ENCODE assay signal across 8 cellular contexts in the genomic region with DNA sequence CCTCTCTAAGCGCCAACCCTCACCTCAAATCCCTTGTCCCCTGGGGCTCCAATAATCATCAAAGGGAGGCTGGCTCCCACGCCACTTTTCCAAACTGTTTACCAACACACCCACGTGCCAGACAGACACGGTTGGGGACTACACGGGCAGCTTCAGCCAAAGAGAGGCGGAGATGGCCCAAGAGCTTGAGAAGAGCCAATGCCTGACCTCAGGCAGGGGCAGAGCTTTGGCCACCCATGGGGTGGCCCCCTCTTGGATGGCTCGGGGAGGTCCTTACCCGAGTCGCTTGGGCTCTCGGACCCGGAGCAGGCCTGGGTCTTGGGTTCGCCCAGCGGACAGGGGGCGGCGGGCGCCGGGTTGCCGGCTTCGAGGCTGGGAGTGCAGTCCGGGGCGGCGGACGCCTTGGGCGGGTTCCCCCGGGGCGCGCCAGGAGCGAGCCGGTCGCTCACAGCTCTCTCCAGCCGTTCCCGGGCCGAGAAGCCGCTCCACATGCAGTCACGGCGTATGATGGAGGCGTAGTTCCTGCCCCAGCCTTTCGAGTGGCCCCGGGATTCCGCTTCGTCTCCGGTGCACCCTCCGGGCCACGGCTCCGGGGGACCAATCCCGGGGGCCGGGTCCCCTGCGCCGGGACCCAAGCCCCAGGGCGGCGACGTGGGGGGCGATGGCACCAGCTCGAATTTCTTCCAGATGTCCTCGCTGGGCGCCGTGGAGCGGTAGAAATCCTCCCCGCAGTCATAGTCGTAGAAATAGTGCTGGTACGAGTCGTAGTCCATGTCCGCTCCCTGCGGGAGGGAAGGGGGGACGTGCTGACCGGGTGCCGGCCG. TPM values are rescaled to one million over a fixed set of nuclear protein-coding genes. Genes with fewer than 3 reads are reported as not detected.
DNase-seq lines count a peak whose midpoint lies in the region; ATAC-seq and TF ChIP-seq lines count a peak whose summit lies in the region.

No MANE protein-coding gene starts in this region.

- 5% methylated on average over 54 of the region's 68 CpGs for WGBS in hepatocyte (ENCODE audit: low lambda C conversion rate, missing lambda C conversion rate)

- peaks cover 13% of the 10 kb centered on the region for H3K27me3 ChIP-seq in Loucy (ENCODE audit: insufficient read depth, low read length, poor library complexity, severe bottlenecking)
- peaks cover 20% of the 10 kb centered on the region for H3K27me3 ChIP-seq in hepatocyte
- H3K27me3 ChIP-seq in skeletal muscle satellite cell (ENCODE audit: control insufficient read depth, insufficient read depth, low read length), result peaks cover 62% of the 10 kb centered on the region

- H3K36me3 ChIP-seq in Loucy (ENCODE audit: insufficient read depth, low read length) (no peaks in the 10 kb centered on the region), hepatocyte (replicated peaks; ENCODE audit: insufficient read depth, low read depth) (no peaks in the 10 kb centered on the region), skeletal muscle satellite cell (ENCODE audit: insufficient read depth, low read length) (no peaks in the 10 kb centered on the region)

- peak; percentile 34 for DNase-seq in NCI-H1436 (lab: John Stamatoyannopoulos, UW)
- no peak for DNase-seq in NCI-H1436 treated with DMSO at 0.1 percent for 48 hours (lab: John Stamatoyannopoulos, UW)
- DNase-seq in activated naive CD4-positive, alpha-beta T cell treated with anti-CD3 and anti-CD28 coated beads, Interleukin-2, amount 50 U/mL, for 16 hours, result peak; percentile 14
- DNase-seq in hepatocyte (ENCODE audit: low spot score), result peak; percentile 41
- DNase-seq in stimulated activated naive CD4-positive, alpha-beta T cell treated with Interleukin-2 at 50 U/mL for 16 hours (lab: John Stamatoyannopoulos, UW), result no peak

- H3K9me3 ChIP-seq in Loucy (ENCODE audit: insufficient read depth, low read depth, low read length) (no peaks in the 10 kb centered on the region), hepatocyte (ENCODE audit: low read depth) (no peaks in the 10 kb centered on the region), skeletal muscle satellite cell (replicated peaks; ENCODE audit: low read length) (no peaks in the 10 kb centered on the region)

- no peak for ATAC-seq in GM19452 (IDR thresholded peaks at IDR 0.05; ENCODE audit: unreplicated experiment)

- H3K27ac ChIP-seq in hepatocyte, result peak overlapping the region; percentile 42

- H3K4me2 ChIP-seq in Loucy (ENCODE audit: low read depth, low read length, poor library complexity, severe bottlenecking) (peak overlapping the region; percentile 92), hepatocyte (peak overlapping the region; percentile 99), skeletal muscle satellite cell (ENCODE audit: low read length) (peak overlapping the region; percentile 99)

- H2AFZ ChIP-seq in Loucy (ENCODE audit: low read length) (peak overlapping the region; percentile 84; the same call in 1 of the 2 replicates), hepatocyte (peak overlapping the region; percentile 93)

- H4K20me1 ChIP-seq in Loucy (ENCODE audit: insufficient read depth, low read length, poor library complexity, severe bottlenecking) (no peaks in the 10 kb centered on the region), hepatocyte (ENCODE audit: insufficient read depth, poor library complexity, severe bottlenecking) (no peaks in the 10 kb centered on the region)

- no peaks in the 10 kb centered on the region for H3F3A ChIP-seq in Loucy (ENCODE audit: low read depth)

- no peaks in the 10 kb centered on the region for H3K9me2 ChIP-seq in Loucy (replicated peaks; ENCODE audit: low read depth, low read length)
- no peaks in the 10 kb centered on the region for H3K9me2 ChIP-seq in hepatocyte (replicated peaks; ENCODE audit: insufficient read depth)

- H3K9ac ChIP-seq in Loucy (ENCODE audit: low read depth, low read length, poor library complexity, severe bottlenecking) (no peak overlapping the region), skeletal muscle satellite cell (ENCODE audit: low read depth, low read length) (peak overlapping the region; percentile 69)

- H3K4me3 ChIP-seq in Loucy (ENCODE audit: low read length, poor library complexity, severe bottlenecking) (peak overlapping the region; percentile 75), hepatocyte (peak overlapping the region; percentile 62), skeletal muscle satellite cell (ENCODE audit: low read length) (peak overlapping the region; percentile 81)

- H3K79me2 ChIP-seq in Loucy (ENCODE audit: insufficient read depth, low read length), result no peaks in the 10 kb centered on the region
- peaks cover 6% of the 10 kb centered on the region for H3K79me2 ChIP-seq in hepatocyte

- peaks cover 4% of the 10 kb centered on the region for H3K4me1 ChIP-seq in Loucy (ENCODE audit: insufficient read depth, low read length, poor library complexity, severe bottlenecking)
- peaks cover 5% of the 10 kb centered on the region for H3K4me1 ChIP-seq in hepatocyte (ENCODE audit: insufficient read depth)
- H3K4me1 ChIP-seq in skeletal muscle satellite cell (ENCODE audit: control insufficient read depth, insufficient read depth, low read length), result peaks cover 34% of the 10 kb centered on the region

- TF ChIP-seq CTCF in Loucy (conservative IDR thresholded peaks at IDR 0.05; ENCODE audit: low read length) (no peak), hepatocyte (IDR thresholded peaks at IDR 0.05; ENCODE audit: poor library complexity) (no peak)

RNA-seq across cellular contexts. Expression of gene MYCL, which starts 0.8 kb away (rescaled TPM):
- 6.3 and 10.6 TPM in 2 replicates for total RNA-seq in hepatocyte
- polyA plus RNA-seq in hepatocyte, result 7.3 and 7.8 TPM in 2 replicates
- total RNA-seq in skeletal muscle satellite cell (2012; rRNA removed), result 0.25 and 1.5 TPM in 2 replicates

RNA-seq across cellular contexts. Expression of gene TRIT1, which starts 17.6 kb away (rescaled TPM):
- total RNA-seq in hepatocyte, result 17.2 and 20.0 TPM in 2 replicates
- polyA plus RNA-seq in hepatocyte, result 16.6 and 19.7 TPM in 2 replicates
- 21.2 and 29.4 TPM in 2 replicates for total RNA-seq in skeletal muscle satellite cell (2012; rRNA removed)

RNA-seq across cellular contexts. Expression of gene MFSD2A, which starts 54.1 kb away (rescaled TPM):
- 2.7 and 4.8 TPM in 2 replicates for total RNA-seq in hepatocyte
- polyA plus RNA-seq in hepatocyte, result 5.6 and 9.8 TPM in 2 replicates
- total RNA-seq in skeletal muscle satellite cell (2012; rRNA removed), result 10.6 and 11.1 TPM in 2 replicates

Comparison
In these comparisons a context has a peak if more than half of its experiments do, and no peak if none do; other contexts are left out.
1. DNase-seq: peak in NCI-H1436 (single experiment), activated naive CD4-positive, alpha-beta T cell treated with anti-CD3 and anti-CD28 coated beads, Interleukin-2, amount 50 U/mL, for 16 hours (single experiment) and hepatocyte (single experiment); none in NCI-H1436 treated with DMSO at 0.1 percent for 48 hours (single experiment) and stimulated activated naive CD4-positive, alpha-beta T cell treated with Interleukin-2 at 50 U/mL for 16 hours (single experiment).
2. Peak in every context shown above with its lines, with median percentiles within 50 percentile points of each other: H3K4me2 ChIP-seq and H3K4me3 ChIP-seq.